Comparison of ENCODE assay signal across 8 cellular contexts in the genomic region with DNA sequence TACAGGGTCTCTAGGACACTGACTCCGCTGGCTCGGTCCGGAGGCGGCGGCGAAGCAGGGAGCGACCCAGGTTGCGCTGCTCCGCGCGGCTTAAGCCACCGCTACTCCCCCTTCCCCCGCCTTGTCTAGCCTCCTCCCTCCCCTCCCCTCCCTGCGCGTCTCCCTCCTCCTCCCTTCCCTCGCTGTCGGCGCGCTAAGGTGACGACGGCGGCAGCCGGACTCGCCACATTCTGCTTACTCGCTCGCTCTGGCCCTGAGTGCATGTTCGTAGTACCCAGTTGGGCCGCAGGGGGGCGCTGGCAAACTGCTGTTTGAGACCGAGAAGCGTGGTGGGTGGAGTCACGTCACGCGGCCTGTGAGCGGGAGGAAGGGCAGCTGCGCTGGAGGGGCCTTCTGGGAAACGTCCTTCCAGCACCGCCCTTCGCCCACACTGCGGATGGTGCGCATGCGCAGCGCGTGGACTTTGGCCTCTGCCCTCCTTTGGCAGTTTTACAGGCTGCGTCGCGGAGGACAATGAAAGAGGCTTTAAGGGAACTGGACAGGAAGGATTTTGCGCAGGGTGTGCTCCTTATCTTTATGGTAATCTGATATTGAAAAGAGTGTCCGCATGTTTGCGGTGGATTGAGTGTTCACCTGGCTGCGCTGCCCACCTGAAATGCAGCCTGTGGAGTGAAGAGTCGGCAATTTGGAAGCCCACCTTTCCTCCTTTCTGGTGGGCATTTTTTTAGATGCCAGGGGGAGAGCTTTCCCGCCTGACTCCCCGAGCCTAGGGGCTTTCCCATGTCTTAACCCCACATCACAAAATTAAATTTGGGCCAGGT. TPM values are rescaled to one million over a fixed set of nuclear protein-coding genes. Genes with fewer than 3 reads are reported as not detected.
DNase-seq lines count a peak whose midpoint lies in the region; ATAC-seq and TF ChIP-seq lines count a peak whose summit lies in the region.

A gene with protein sequence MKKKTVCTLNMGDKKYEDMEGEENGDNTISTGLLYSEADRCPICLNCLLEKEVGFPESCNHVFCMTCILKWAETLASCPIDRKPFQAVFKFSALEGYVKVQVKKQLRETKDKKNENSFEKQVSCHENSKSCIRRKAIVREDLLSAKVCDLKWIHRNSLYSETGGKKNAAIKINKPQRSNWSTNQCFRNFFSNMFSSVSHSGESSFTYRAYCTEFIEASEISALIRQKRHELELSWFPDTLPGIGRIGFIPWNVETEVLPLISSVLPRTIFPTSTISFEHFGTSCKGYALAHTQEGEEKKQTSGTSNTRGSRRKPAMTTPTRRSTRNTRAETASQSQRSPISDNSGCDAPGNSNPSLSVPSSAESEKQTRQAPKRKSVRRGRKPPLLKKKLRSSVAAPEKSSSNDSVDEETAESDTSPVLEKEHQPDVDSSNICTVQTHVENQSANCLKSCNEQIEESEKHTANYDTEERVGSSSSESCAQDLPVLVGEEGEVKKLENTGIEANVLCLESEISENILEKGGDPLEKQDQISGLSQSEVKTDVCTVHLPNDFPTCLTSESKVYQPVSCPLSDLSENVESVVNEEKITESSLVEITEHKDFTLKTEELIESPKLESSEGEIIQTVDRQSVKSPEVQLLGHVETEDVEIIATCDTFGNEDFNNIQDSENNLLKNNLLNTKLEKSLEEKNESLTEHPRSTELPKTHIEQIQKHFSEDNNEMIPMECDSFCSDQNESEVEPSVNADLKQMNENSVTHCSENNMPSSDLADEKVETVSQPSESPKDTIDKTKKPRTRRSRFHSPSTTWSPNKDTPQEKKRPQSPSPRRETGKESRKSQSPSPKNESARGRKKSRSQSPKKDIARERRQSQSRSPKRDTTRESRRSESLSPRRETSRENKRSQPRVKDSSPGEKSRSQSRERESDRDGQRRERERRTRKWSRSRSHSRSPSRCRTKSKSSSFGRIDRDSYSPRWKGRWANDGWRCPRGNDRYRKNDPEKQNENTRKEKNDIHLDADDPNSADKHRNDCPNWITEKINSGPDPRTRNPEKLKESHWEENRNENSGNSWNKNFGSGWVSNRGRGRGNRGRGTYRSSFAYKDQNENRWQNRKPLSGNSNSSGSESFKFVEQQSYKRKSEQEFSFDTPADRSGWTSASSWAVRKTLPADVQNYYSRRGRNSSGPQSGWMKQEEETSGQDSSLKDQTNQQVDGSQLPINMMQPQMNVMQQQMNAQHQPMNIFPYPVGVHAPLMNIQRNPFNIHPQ (N-terminal part only) (minus strand): TSS at position 107 of the 821 bp plus-strand sequence. CDS start 26,407 bp downstream, outside the sequence.

- POLR2A ChIA-PET in GM10248 (lab: Yijun Ruan, JAX): interaction anchor here (0.6 kb wide), 2 partner anchors 273 to 1374 kb away, joined by 3 to 4 read pairs; no protein-coding TSS in a partner anchor

- TF ChIP-seq CTCF in GM10248 (IDR thresholded peaks at IDR 0.05; ENCODE audit: control extremely low read depth, extremely low read depth, low read depth, missing control alignments) (peak; percentile 96), NB4 (IDR thresholded peaks at IDR 0.05; ENCODE audit: low read depth, low read length) (peak; percentile 72), gastroesophageal sphincter (IDR thresholded peaks at IDR 0.05) (peak; percentile 65 to 99 (median 98)), neutrophil (IDR thresholded peaks at IDR 0.05) (peak; percentile 100)

- H3K4me3 ChIP-seq in NB4 (ENCODE audit: low read depth, low read length): peak within 1 kb of the TSS; percentile 97
- H3K4me3 ChIP-seq in SK-N-MC: peak within 1 kb of the TSS; percentile 94
- H3K4me3 ChIP-seq in gastroesophageal sphincter: peak within 1 kb of the TSS; percentile 78 to 88
- peak within 1 kb of the TSS; percentile 88 to 89 for H3K4me3 ChIP-seq in neutrophil (ENCODE audit: low read depth in 1 of 2, low read length in 1 of 2)

- TF ChIP-seq POLR2A in NB4 (IDR thresholded peaks at IDR 0.05; ENCODE audit: extremely low read depth, insufficient read length): peak; percentile 98
- peak; percentile 88 to 90 for TF ChIP-seq POLR2A in gastroesophageal sphincter (IDR thresholded peaks at IDR 0.05)

- CTCF ChIA-PET in GM10248 (lab: Yijun Ruan, JAX): interaction anchor here (0.7 to 2.5 kb wide), 15 partner anchors 11 to 671 kb away, joined by 3 to 14 read pairs (median 3); a partner anchor contains a TSS
- CTCF ChIA-PET in activated naive CD4-positive, alpha-beta T cell treated with anti-CD3 and anti-CD28 coated beads, Interleukin-2, amount 10 ng/mL, durations not matched to agents 7 days and 5 days (lab: Charles Lee): interaction anchor here (0.9 to 1.8 kb wide), 5 partner anchors 10 to 335 kb away, joined by 4 to 6 read pairs (median 5); a partner anchor contains a TSS

- H3K4me1 Mint-ChIP-seq in activated naive CD4-positive, alpha-beta T cell treated with anti-CD3 and anti-CD28 coated beads, Interleukin-2, amount 10 ng/mL, durations not matched to agents 7 days and 5 days: peaks cover 43% of the 10 kb centered on the region

- peak within 1 kb of the TSS; percentile 97 for H3K9ac ChIP-seq in SK-N-MC (ENCODE audit: insufficient read length)

- H3K27me3 Mint-ChIP-seq in activated naive CD4-positive, alpha-beta T cell treated with anti-CD3 and anti-CD28 coated beads, Interleukin-2, amount 10 ng/mL, durations not matched to agents 7 days and 5 days: peaks cover 15% of the 10 kb centered on the region

- WGBS in gastroesophageal sphincter (ENCODE audit: low coverage in 1 of 2), 2 donors: 0 to 2% methylated on average over 3 to 7 of the region's 54 CpGs

- H3K36me3 ChIP-seq in SK-N-MC (ENCODE audit: insufficient read depth, low read length): peaks cover 24% of the 10 kb centered on the region
- H3K36me3 ChIP-seq in gastroesophageal sphincter: no peaks in the 10 kb centered on the region
- no peaks in the 10 kb centered on the region for H3K36me3 ChIP-seq in neutrophil

- H3K9me3 ChIP-seq in SK-N-MC (ENCODE audit: low read depth, low read length) (no peaks in the 10 kb centered on the region), gastroesophageal sphincter (no peaks in the 10 kb centered on the region), neutrophil (no peaks in the 10 kb centered on the region)

- peak; percentile 96 for DNase-seq in GM10248 (ENCODE audit: extremely low spot score)
- peak; percentile 100 for DNase-seq in NB4 (ENCODE audit: low read depth)
- DNase-seq in SK-N-MC (ENCODE audit: low read depth, low spot score): peak; percentile 99
- DNase-seq in activated naive CD4-positive, alpha-beta T cell treated with anti-CD3 and anti-CD28 coated beads, Interleukin-2, amount 10 ng/mL, durations not matched to agents 7 days and 5 days: peak; percentile 100
- DNase-seq in substantia nigra (lab: John Stamatoyannopoulos, UW): peak; percentile 96 to 100 (median 100)

- H3K9me3 Mint-ChIP-seq in activated naive CD4-positive, alpha-beta T cell treated with anti-CD3 and anti-CD28 coated beads, Interleukin-2, amount 10 ng/mL, durations not matched to agents 7 days and 5 days: no peaks in the 10 kb centered on the region

- no peaks in the 10 kb centered on the region for H3K27me3 ChIP-seq in gastroesophageal sphincter
- H3K27me3 ChIP-seq in neutrophil: no peaks in the 10 kb centered on the region

- H3K27ac Mint-ChIP-seq in activated naive CD4-positive, alpha-beta T cell treated with anti-CD3 and anti-CD28 coated beads, Interleukin-2, amount 10 ng/mL, durations not matched to agents 7 days and 5 days: peak within 1 kb of the TSS; percentile 95

- H3K4me1 ChIP-seq in gastroesophageal sphincter (peaks cover 14 to 44% (median 23%) of the 10 kb centered on the region in 3 donors), neutrophil (ENCODE audit: control insufficient read depth in 1 of 2, insufficient read depth in 1 of 2, low read depth in 1 of 2, low read length in 1 of 2) (peaks cover 46 to 53% of the 10 kb centered on the region in 2 experiments)

- H3K27ac ChIP-seq in SK-N-MC (peak within 1 kb of the TSS; percentile 92), gastroesophageal sphincter (peak within 1 kb of the TSS; percentile 93 to 98 (median 96)), neutrophil (peak within 1 kb of the TSS; percentile 99), substantia nigra (ENCODE audit: low read depth, low read length, poor library complexity, severe bottlenecking) (peak within 1 kb of the TSS; percentile 96)

- peak within 1 kb of the TSS; percentile 81 for H3K4me3 Mint-ChIP-seq in activated naive CD4-positive, alpha-beta T cell treated with anti-CD3 and anti-CD28 coated beads, Interleukin-2, amount 10 ng/mL, durations not matched to agents 7 days and 5 days

- ATAC-seq in HG02571 (IDR thresholded peaks at IDR 0.05; ENCODE audit: unreplicated experiment) (peak; percentile 70), gastroesophageal sphincter (peak; percentile 94)

- TF ChIP-seq EP300 in gastroesophageal sphincter (IDR thresholded peaks at IDR 0.05): no peak

- H3K36me3 Mint-ChIP-seq in activated naive CD4-positive, alpha-beta T cell treated with anti-CD3 and anti-CD28 coated beads, Interleukin-2, amount 10 ng/mL, durations not matched to agents 7 days and 5 days: peaks cover 28% of the 10 kb centered on the region

RNA-seq across cellular contexts. Expression of the gene that starts here (rescaled TPM):
- 100 to 1,000 TPM; 124 to 145 (median 137) TPM for total RNA-seq in gastroesophageal sphincter

Comparison
In these comparisons a context has a peak if more than half of its experiments do, and no peak if none do; other contexts are left out.
1. Peak in every context shown above with its lines: DNase-seq, ATAC-seq, H3K4me3 ChIP-seq and H3K27ac ChIP-seq.